ENCODE assay signal across 8 cellular contexts in genomic region chr17:29390856-29391631, GRCh38. TPM values are rescaled to one million over a fixed set of nuclear protein-coding genes. Genes with fewer than 3 reads are reported as not detected.
DNase-seq lines count a peak whose midpoint lies in the region; ATAC-seq and TF ChIP-seq lines count a peak whose summit lies in the region.

No MANE protein-coding gene starts in this region.

- POLR2A ChIA-PET in CD4-positive, alpha-beta T cell (lab: Charles Lee) = interaction anchor here (0.6 to 1.4 kb wide), 5 partner anchors 9 to 779 kb away, joined by 3 to 5 read pairs (median 4); partner anchors contain the start of gene NUFIP2
- POLR2A ChIA-PET in activated CD8-positive, alpha-beta T cell treated with anti-CD3 and anti-CD28 coated beads, Interleukin-2, amount 10 ng/mL, durations not matched to agents 7 days and 5 days (lab: Charles Lee) = interaction anchor here (0.5 to 2.0 kb wide), 7 partner anchors 9 to 224 kb away, joined by 3 to 9 read pairs (median 4); no protein-coding TSS in a partner anchor

- peak overlapping the region; percentile 99 for H3K4me3 Mint-ChIP-seq in CD4-positive, alpha-beta T cell
- H3K4me3 Mint-ChIP-seq in activated CD8-positive, alpha-beta T cell treated with anti-CD3 and anti-CD28 coated beads, Interleukin-2, amount 10 ng/mL, durations not matched to agents 7 days and 5 days = peak overlapping the region; percentile 90
- H3K4me3 Mint-ChIP-seq in nephron = peak overlapping the region; percentile 99 to 100 (median 100)

- no peaks in the 10 kb centered on the region for H3K27me3 ChIP-seq in CD4-positive, alpha-beta T cell (ENCODE audit: control insufficient read depth, insufficient read depth, low read length)

- H3K27ac ChIP-seq in CD4-positive, alpha-beta T cell (ENCODE audit: low read depth, low read length) = peak overlapping the region; percentile 93

- ATAC-seq in CD4-positive, alpha-beta T cell (ENCODE audit: poor library complexity) = peak; percentile 24
- peak; percentile 5 for ATAC-seq in GM21423 (IDR thresholded peaks at IDR 0.05; ENCODE audit: unreplicated experiment)
- ATAC-seq in activated CD8-positive, alpha-beta T cell treated with anti-CD3 and anti-CD28 coated beads, Interleukin-2, amount 10 ng/mL, durations not matched to agents 7 days and 5 days = peak; percentile 34

- H3K36me3 Mint-ChIP-seq in CD4-positive, alpha-beta T cell (ENCODE audit: low read depth) = peaks cover 29% of the 10 kb centered on the region
- peaks cover 22% of the 10 kb centered on the region for H3K36me3 Mint-ChIP-seq in activated CD8-positive, alpha-beta T cell treated with anti-CD3 and anti-CD28 coated beads, Interleukin-2, amount 10 ng/mL, durations not matched to agents 7 days and 5 days (ENCODE audit: low read depth)
- H3K36me3 Mint-ChIP-seq in nephron (ENCODE audit: low read depth) = peaks cover 3% of the 10 kb centered on the region

- peak overlapping the region; percentile 97 for H3K27ac Mint-ChIP-seq in CD4-positive, alpha-beta T cell
- peak overlapping the region; percentile 91 for H3K27ac Mint-ChIP-seq in activated CD8-positive, alpha-beta T cell treated with anti-CD3 and anti-CD28 coated beads, Interleukin-2, amount 10 ng/mL, durations not matched to agents 7 days and 5 days
- peak overlapping the region; percentile 88 to 98 (median 98) for H3K27ac Mint-ChIP-seq in nephron

- TF ChIP-seq CTCF in CD4-positive, alpha-beta T cell (IDR thresholded peaks at IDR 0.05) = no peak
- TF ChIP-seq CTCF in nephron (IDR thresholded peaks at IDR 0.05; ENCODE audit: unreplicated experiment in 3 of 3) = no peak

- CTCF ChIA-PET in CD4-positive, alpha-beta T cell (lab: Charles Lee) = interaction anchor here (1.0 kb wide), 1 partner anchor 21 kb away, joined by 3 read pairs; no protein-coding TSS in a partner anchor
- CTCF ChIA-PET in activated CD8-positive, alpha-beta T cell treated with anti-CD3 and anti-CD28 coated beads, Interleukin-2, amount 10 ng/mL, durations not matched to agents 7 days and 5 days (lab: Charles Lee) = interaction anchor here (3.5 kb wide), 1 partner anchor 21 kb away, joined by 20 read pairs; no protein-coding TSS in a partner anchor

- intact Hi-C loops in CD4-positive, alpha-beta T cell (cut with DNase I, micrococcal nuclease) = loop anchor here (1.0 to 5.0 kb wide), 4 partner anchors 56 to 541 kb away; partner anchors contain the start of genes SSH2 (in 1 of the 2) and TP53I13 (in 1 of the 2)

- H3K9me3 Mint-ChIP-seq in CD4-positive, alpha-beta T cell = no peaks in the 10 kb centered on the region
- no peaks in the 10 kb centered on the region for H3K9me3 Mint-ChIP-seq in activated CD8-positive, alpha-beta T cell treated with anti-CD3 and anti-CD28 coated beads, Interleukin-2, amount 10 ng/mL, durations not matched to agents 7 days and 5 days (ENCODE audit: insufficient read depth)
- no peaks in the 10 kb centered on the region for H3K9me3 Mint-ChIP-seq in nephron

- no peaks in the 10 kb centered on the region for H3K9me3 ChIP-seq in CD4-positive, alpha-beta T cell (ENCODE audit: control insufficient read depth, low read length)

- H3K4me1 Mint-ChIP-seq in CD4-positive, alpha-beta T cell (ENCODE audit: low read depth) = peaks cover 47% of the 10 kb centered on the region
- peaks cover 40% of the 10 kb centered on the region for H3K4me1 Mint-ChIP-seq in activated CD8-positive, alpha-beta T cell treated with anti-CD3 and anti-CD28 coated beads, Interleukin-2, amount 10 ng/mL, durations not matched to agents 7 days and 5 days (ENCODE audit: low read depth)
- H3K4me1 Mint-ChIP-seq in nephron = peaks cover 32% of the 10 kb centered on the region

- H3K27me3 Mint-ChIP-seq in CD4-positive, alpha-beta T cell = no peaks in the 10 kb centered on the region
- no peaks in the 10 kb centered on the region for H3K27me3 Mint-ChIP-seq in activated CD8-positive, alpha-beta T cell treated with anti-CD3 and anti-CD28 coated beads, Interleukin-2, amount 10 ng/mL, durations not matched to agents 7 days and 5 days (ENCODE audit: low read depth)
- peaks cover 3% of the 10 kb centered on the region for H3K27me3 Mint-ChIP-seq in nephron (ENCODE audit: low read depth)

- DNase-seq in CD4-positive, alpha-beta T cell = peak in 2 of 10 experiments; percentile 2 to 4
- DNase-seq in MV-4-11 (lab: John Stamatoyannopoulos, UW) (peak; percentile 51), fibroblast of peridontal ligament (ENCODE audit: extremely low read depth) (peak; percentile 40), DMS153 treated with DMSO at 0.1 percent for 48 hours (lab: John Stamatoyannopoulos, UW; ENCODE audit: unreplicated experiment) (no peak), GM19240 (ENCODE audit: insufficient read length, low spot score) (no peak)
- DNase-seq in activated CD8-positive, alpha-beta T cell treated with anti-CD3 and anti-CD28 coated beads, Interleukin-2, amount 10 ng/mL, durations not matched to agents 7 days and 5 days = peak; percentile 30

RNA-seq across cellular contexts. Expression of gene TAOK1, which starts 0.9 kb away (rescaled TPM):
- total RNA-seq in CD4-positive, alpha-beta T cell = 10 to 100 TPM; 33.1 to 33.8 TPM
- 10 to 100 TPM; 51.7 to 53.0 TPM for total RNA-seq in activated CD8-positive, alpha-beta T cell treated with anti-CD3 and anti-CD28 coated beads, Interleukin-2, amount 10 ng/mL, durations not matched to agents 7 days and 5 days

Comparison
In these comparisons a context has a peak if more than half of its experiments do, and no peak if none do; other contexts are left out.
1. DNase-seq: peak in MV-4-11 (single experiment), activated CD8-positive, alpha-beta T cell treated with anti-CD3 and anti-CD28 coated beads, Interleukin-2, amount 10 ng/mL, durations not matched to agents 7 days and 5 days (single experiment) and fibroblast of peridontal ligament (single experiment); none in DMS153 treated with DMSO at 0.1 percent for 48 hours (single experiment) and GM19240 (single experiment).
2. Peak in every context shown above with its lines, with median percentiles within 50 percentile points of each other: ATAC-seq, H3K27ac Mint-ChIP-seq and H3K4me3 Mint-ChIP-seq.